ENCODE assay signal across 11 cellular contexts in genomic region chr13:112928958-112929777, GRCh38. TPM values are rescaled to one million over a fixed set of nuclear protein-coding genes. Genes with fewer than 3 reads are reported as not detected.
DNase-seq lines count a peak whose midpoint lies in the region; ATAC-seq and TF ChIP-seq lines count a peak whose summit lies in the region.
"Had no signal": no experiment of that assay in that cellular context is flagged by ENCODE, and none has a peak within 500 bp of the region (broad histone marks: within the 10 kb centered on the region; RNA-seq: fewer than 3 reads in every experiment).

No MANE protein-coding gene starts in this region.

- peak overlapping the region in 2 of 4 donors; percentile 43 to 51 for H3K27ac ChIP-seq in Peyer's patch
- H3K27ac ChIP-seq: cardiac muscle cell had no signal

- TF ChIP-seq POLR2A in Peyer's patch (IDR thresholded peaks at IDR 0.05): no peak

- POLR2A ChIA-PET in activated CD4-positive, alpha-beta memory T cell treated with anti-CD3 and anti-CD28 coated beads, Interleukin-2, amount 10 ng/mL, durations not matched to agents 7 days and 5 days (lab: Charles Lee): no interaction called here

- no peak overlapping the region for H3K4me3 Mint-ChIP-seq in activated CD4-positive, alpha-beta memory T cell treated with anti-CD3 and anti-CD28 coated beads, Interleukin-2, amount 10 ng/mL, durations not matched to agents 7 days and 5 days

- peaks cover 0 to 26% (median 2%) of the 10 kb centered on the region in 4 donors for H3K4me1 ChIP-seq in Peyer's patch

- H3K27ac Mint-ChIP-seq in activated CD4-positive, alpha-beta memory T cell treated with anti-CD3 and anti-CD28 coated beads, Interleukin-2, amount 10 ng/mL, durations not matched to agents 7 days and 5 days: no peak overlapping the region

- TF ChIP-seq CTCF in Peyer's patch (IDR thresholded peaks at IDR 0.05): peak in 1 of 6 experiments; percentile 4

- H3K9me3 ChIP-seq in Peyer's patch: no peaks in the 10 kb centered on the region

- peaks cover 13% of the 10 kb centered on the region for H3K4me1 Mint-ChIP-seq in activated CD4-positive, alpha-beta memory T cell treated with anti-CD3 and anti-CD28 coated beads, Interleukin-2, amount 10 ng/mL, durations not matched to agents 7 days and 5 days

- H3K36me3 Mint-ChIP-seq in activated CD4-positive, alpha-beta memory T cell treated with anti-CD3 and anti-CD28 coated beads, Interleukin-2, amount 10 ng/mL, durations not matched to agents 7 days and 5 days (ENCODE audit: low read depth): no peaks in the 10 kb centered on the region

- H3K4me3 ChIP-seq in Peyer's patch: peak overlapping the region in 2 of 4 donors; percentile 1 to 15
- H3K4me3 ChIP-seq: cardiac muscle cell, lung had no signal

- H3K27me3 ChIP-seq in Peyer's patch: no peaks in the 10 kb centered on the region
- H3K27me3 ChIP-seq: cardiac muscle cell had no signal

- H3K36me3 ChIP-seq in Peyer's patch: no peaks in the 10 kb centered on the region
- H3K36me3 ChIP-seq: cardiac muscle cell had no signal

- DNase-seq in HT-29 (ENCODE audit: low spot score): peak; percentile 43
- peak in 2 of 3 donors; percentile 80 to 84 for DNase-seq in Peyer's patch
- DNase-seq in fibroblast of peridontal ligament (ENCODE audit: extremely low read depth): peak; percentile 19
- DNase-seq in sciatic nerve (ENCODE audit: low spot score): no peak
- DNase-seq in activated effector memory CD4-positive, alpha-beta T cell treated with anti-CD3 and anti-CD28 coated beads, Interleukin-2, amount 50 U/mL, for 16 hours: no peak
- no peak for DNase-seq in activated CD4-positive, alpha-beta memory T cell treated with anti-CD3 and anti-CD28 coated beads, Interleukin-2, amount 10 ng/mL, durations not matched to agents 7 days and 5 days
- DNase-seq: activated CD4-positive, CD25-positive, alpha-beta regulatory T cell; stimulated activated CD4-positive, alpha-beta T cell treated with anti-CD3 and anti-CD28 coated beads, Interleukin-4, amount 100 ng/mL, for 1 hour had no signal

- H3K9me3 Mint-ChIP-seq in activated CD4-positive, alpha-beta memory T cell treated with anti-CD3 and anti-CD28 coated beads, Interleukin-2, amount 10 ng/mL, durations not matched to agents 7 days and 5 days: no peaks in the 10 kb centered on the region

- intact Hi-C loops in sciatic nerve (cut with DNase I): no loop called here

- H3K27me3 Mint-ChIP-seq in activated CD4-positive, alpha-beta memory T cell treated with anti-CD3 and anti-CD28 coated beads, Interleukin-2, amount 10 ng/mL, durations not matched to agents 7 days and 5 days: peaks cover 29% of the 10 kb centered on the region

- ATAC-seq in sciatic nerve (peak; percentile 37), HG03139 (IDR thresholded peaks at IDR 0.05; ENCODE audit: unreplicated experiment) (no peak)

- CTCF ChIA-PET in activated CD4-positive, alpha-beta memory T cell treated with anti-CD3 and anti-CD28 coated beads, Interleukin-2, amount 10 ng/mL, durations not matched to agents 7 days and 5 days (lab: Charles Lee): no interaction called here

RNA-seq across cellular contexts. Expression of gene MCF2L, which starts 39.8 kb away (rescaled TPM):
- total RNA-seq in HT-29 (2014; rRNA removed; shearing (Covaris generic)): 46.7 and 53.2 TPM in 2 replicates
- 100 to 1,000 TPM in 3 of 4 donors, 10 to 100 TPM in 1; 81.4 to 165 (median 149) TPM for total RNA-seq in Peyer's patch
- total RNA-seq in sciatic nerve: 64.1 TPM
- under 1 TPM; 0.33 to 0.86 TPM for total RNA-seq in activated CD4-positive, alpha-beta memory T cell treated with anti-CD3 and anti-CD28 coated beads, Interleukin-2, amount 10 ng/mL, durations not matched to agents 7 days and 5 days

Comparison
In these comparisons a context has a peak if more than half of its experiments do, and no peak if none do; other contexts are left out.
1. DNase-seq: peak in HT-29 (single experiment), Peyer's patch (2 of 3) and fibroblast of peridontal ligament (single experiment); none in sciatic nerve (single experiment), activated effector memory CD4-positive, alpha-beta T cell treated with anti-CD3 and anti-CD28 coated beads, Interleukin-2, amount 50 U/mL, for 16 hours (single experiment) and activated CD4-positive, alpha-beta memory T cell treated with anti-CD3 and anti-CD28 coated beads, Interleukin-2, amount 10 ng/mL, durations not matched to agents 7 days and 5 days (single experiment).
2. RNA of gene MCF2L, which starts 39.8 kb away (total RNA-seq): 81.4 to 165 TPM in Peyer's patch, 64.1 TPM in sciatic nerve (single experiment) and 46.7 to 53.2 TPM in HT-29; 0.33 to 0.86 TPM in activated CD4-positive, alpha-beta memory T cell treated with anti-CD3 and anti-CD28 coated beads, Interleukin-2, amount 10 ng/mL, durations not matched to agents 7 days and 5 days; every median in the first group is over 10 times any median in the second.